8 cellular contexts compared by ENCODE assay signal in the genomic region with DNA sequence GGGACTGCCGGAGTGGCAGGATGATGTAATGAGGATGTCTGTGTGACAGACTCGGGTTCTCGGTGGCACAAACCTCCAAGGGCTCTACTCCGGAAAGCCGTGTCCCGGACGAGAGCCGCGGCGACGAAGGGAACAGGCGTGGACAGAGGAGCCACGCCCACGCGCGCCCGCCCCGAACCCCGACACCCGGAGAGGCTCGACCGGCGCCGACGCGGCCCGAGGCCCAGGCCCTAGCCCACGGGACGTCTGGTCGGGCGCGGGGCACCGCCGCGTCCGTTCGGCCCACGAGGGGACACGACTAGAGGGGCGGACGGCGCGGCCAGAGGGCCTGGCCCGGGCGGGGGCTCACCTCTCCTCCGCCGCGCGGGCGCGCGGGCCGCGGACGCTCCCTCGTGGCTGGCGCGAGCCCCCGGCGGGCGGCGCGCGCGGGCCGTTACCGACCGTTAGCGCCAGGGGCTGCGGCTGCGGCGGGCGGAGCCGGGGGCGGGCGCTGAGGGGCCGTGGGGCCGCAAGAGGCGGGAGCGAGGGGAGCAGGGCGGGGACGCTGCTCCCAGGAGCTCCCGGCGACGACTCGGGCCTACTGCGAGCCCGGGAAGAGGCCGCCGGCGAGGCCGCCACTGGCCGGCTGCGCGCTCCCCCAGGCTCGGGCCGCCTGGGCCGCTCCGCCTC. TPM values are rescaled to one million over a fixed set of nuclear protein-coding genes. Genes with fewer than 3 reads are reported as not detected.
DNase-seq lines count a peak whose midpoint lies in the region; ATAC-seq and TF ChIP-seq lines count a peak whose summit lies in the region.

No MANE protein-coding gene starts in this region.

- peaks cover 100% of the 10 kb centered on the region for H3K27me3 ChIP-seq in gastroesophageal sphincter
- H3K27me3 ChIP-seq in ovary = no peaks in the 10 kb centered on the region

- DNase-seq in AG04449 (ENCODE audit: low read depth, low spot score) = no peak
- peak; percentile 21 for DNase-seq in GM12864 (ENCODE audit: low read depth)
- DNase-seq in NB4 (ENCODE audit: low read depth) = peak; percentile 86
- DNase-seq in activated CD8-positive, alpha-beta memory T cell treated with anti-CD3 and anti-CD28 coated beads for 24 hours = peak; percentile 68
- peak in 3 of 5 donors; percentile 51 to 79 (median 54) for DNase-seq in ovary
- DNase-seq in cerebellum (ENCODE audit: low spot score) = no peak

- CTCF ChIA-PET in AG04449 (lab: Yijun Ruan, JAX) = interaction anchor here (0.6 to 3.5 kb wide), 7 partner anchors 9 to 1377 kb away, joined by 3 to 13 read pairs (median 7); no protein-coding TSS in a partner anchor

- intact Hi-C loops in ovary (cut with DNase I) = no loop called here

- 4 to 7% methylated on average over 8 to 16 of the region's 99 CpGs for WGBS in gastroesophageal sphincter (ENCODE audit: low coverage in 1 of 2), 2 donors
- 0 to 1% (median 1%) methylated on average over 36 to 99 of the region's 99 CpGs for WGBS in ovary, 3 donors

- TF ChIP-seq EP300 in gastroesophageal sphincter (IDR thresholded peaks at IDR 0.05) (no peak), ovary (IDR thresholded peaks at IDR 0.05) (no peak)

- POLR2A ChIA-PET in AG04449 (lab: Yijun Ruan, JAX) = interaction anchor here (1.2 to 4.4 kb wide), 2 partner anchors 643 to 1425 kb away, joined by 3 to 28 read pairs; partner anchors contain the start of genes AKTIP and IRX3

- H3K36me3 ChIP-seq in gastroesophageal sphincter (no peaks in the 10 kb centered on the region), ovary (no peaks in the 10 kb centered on the region)

- H3K4me1 ChIP-seq in gastroesophageal sphincter (peaks cover 0 to 60% (median 19%) of the 10 kb centered on the region in 3 donors), ovary (ENCODE audit: insufficient read depth) (peaks cover 3% of the 10 kb centered on the region)

- no peak for TF ChIP-seq POLR2A in NB4 (IDR thresholded peaks at IDR 0.05; ENCODE audit: extremely low read depth, insufficient read length)
- no peak for TF ChIP-seq POLR2A in gastroesophageal sphincter (IDR thresholded peaks at IDR 0.05)
- peak; percentile 45 for TF ChIP-seq POLR2A in ovary (IDR thresholded peaks at IDR 0.05)

- ATAC-seq in HG02759 (IDR thresholded peaks at IDR 0.05; ENCODE audit: unreplicated experiment) = peak; percentile 48
- no peak for ATAC-seq in gastroesophageal sphincter

- peaks cover 0 to 5% (median 0%) of the 10 kb centered on the region in 3 donors for H3K9me3 ChIP-seq in gastroesophageal sphincter
- H3K9me3 ChIP-seq in ovary = no peaks in the 10 kb centered on the region

- H3K27ac ChIP-seq in gastroesophageal sphincter (peak overlapping the region in 3 of 4 donors; percentile 59 to 74 (median 67)), ovary (peak overlapping the region; percentile 68 to 80)

- no peak for TF ChIP-seq CTCF in AG04449 (IDR thresholded peaks at IDR 0.05; ENCODE audit: insufficient read depth, low read length, missing control alignments)
- TF ChIP-seq CTCF in GM12864 (IDR thresholded peaks at IDR 0.05; ENCODE audit: low read depth, low read length, missing control alignments) = no peak
- no peak for TF ChIP-seq CTCF in NB4 (IDR thresholded peaks at IDR 0.05; ENCODE audit: low read depth, low read length)
- peak in 1 of 4 experiments; percentile 8 for TF ChIP-seq CTCF in gastroesophageal sphincter (IDR thresholded peaks at IDR 0.05)
- TF ChIP-seq CTCF in ovary (IDR thresholded peaks at IDR 0.05) = peak in 2 of 3 donors; percentile 34 to 54

- peak overlapping the region; percentile 69 for H3K4me3 ChIP-seq in AG04449 (ENCODE audit: low read depth, low read length)
- H3K4me3 ChIP-seq in GM12864 (ENCODE audit: low read depth, low read length) = peak overlapping the region; percentile 68
- H3K4me3 ChIP-seq in NB4 (ENCODE audit: low read depth, low read length) = peak overlapping the region; percentile 85
- peak overlapping the region; percentile 32 to 60 for H3K4me3 ChIP-seq in gastroesophageal sphincter
- H3K4me3 ChIP-seq in ovary = peak overlapping the region; percentile 59

RNA-seq across cellular contexts. Expression of gene IRX5, which starts 2.1 kb away (rescaled TPM):
- total RNA-seq in gastroesophageal sphincter (under 1 TPM in 2 of 4 donors, not detected in 2; 0.40 to 0.47 TPM), ovary (1 to 10 TPM in 1 of 7 donors, under 1 TPM in 6; 0.35 to 9.7 (median 0.60) TPM), cerebellum (14.6 TPM)
- polyA plus RNA-seq in ovary = 1 to 10 TPM; 1.1 to 1.6 TPM

Comparison
In these comparisons a context has a peak if more than half of its experiments do, and no peak if none do; other contexts are left out.
1. DNase-seq: peak in GM12864 (single experiment), NB4 (single experiment), activated CD8-positive, alpha-beta memory T cell treated with anti-CD3 and anti-CD28 coated beads for 24 hours (single experiment) and ovary (3 of 5); none in AG04449 (single experiment) and cerebellum (single experiment).
2. CTCF ChIP-seq: peak in ovary (2 of 3); none in AG04449 (single experiment), GM12864 (single experiment) and NB4 (single experiment).
3. Peak in every context shown above with its lines, with median percentiles within 50 percentile points of each other: H3K4me3 ChIP-seq.